Comparison of ENCODE assay signal across 12 cellular contexts in genomic region chr14:74875941-74876913, GRCh38. TPM values are rescaled to one million over a fixed set of nuclear protein-coding genes. Genes with fewer than 3 reads are reported as not detected.
DNase-seq lines count a peak whose midpoint lies in the region; ATAC-seq and TF ChIP-seq lines count a peak whose summit lies in the region.
"Had no signal": no experiment of that assay in that cellular context is flagged by ENCODE, and none has a peak within 500 bp of the region (broad histone marks: within the 10 kb centered on the region; RNA-seq: fewer than 3 reads in every experiment).

PROX2 (minus strand) TSS chr14:74876145; CDS start chr14:74863834, 12,311 bp downstream.

- no peak within 1 kb of the TSS for H3K4me3 ChIP-seq in smooth muscle cell

- no peak within 1 kb of the TSS for H3K27ac ChIP-seq in smooth muscle cell (ENCODE audit: low read depth)
- H3K27ac ChIP-seq: foreskin keratinocyte, KMS-11 had no signal

- H4K20me1 ChIP-seq in smooth muscle cell (ENCODE audit: low read depth), result no peaks in the 10 kb centered on the region

- no peak within 1 kb of the TSS for H2AFZ ChIP-seq in smooth muscle cell (ENCODE audit: low read depth)

- H3K36me3 Mint-ChIP-seq in activated CD4-positive, alpha-beta T cell treated with anti-CD3 and anti-CD28 coated beads, Interleukin-2, amount 10 ng/mL, durations not matched to agents 7 days and 5 days (ENCODE audit: low read depth), result no peaks in the 10 kb centered on the region
- H3K36me3 Mint-ChIP-seq in effector memory CD8-positive, alpha-beta T cell (ENCODE audit: insufficient read depth), result peaks cover under 1% of the 10 kb centered on the region

- WGBS in smooth muscle cell (ENCODE audit: low lambda C conversion rate), result 70% methylated on average over 13 of the region's 13 CpGs

- DNase-seq in activated T-cell treated with anti-CD3 and anti-CD28 coated beads for 1 hour (ENCODE audit: low read depth) (peak; percentile 10), activated T-cell treated with anti-CD3 and anti-CD28 coated beads for 4 hours (no peak), OCI-M2 (lab: John Stamatoyannopoulos, UW; ENCODE audit: unreplicated experiment) (no peak), smooth muscle cell (lab: John Stamatoyannopoulos, UW; ENCODE audit: unreplicated experiment) (no peak)
- peak; percentile 19 for DNase-seq in activated CD4-positive, alpha-beta T cell treated with anti-CD3 and anti-CD28 coated beads, Interleukin-2, amount 10 ng/mL, durations not matched to agents 7 days and 5 days
- no peak for DNase-seq in effector memory CD8-positive, alpha-beta T cell
- DNase-seq in stimulated activated naive CD4-positive, alpha-beta T cell treated with Interleukin-2 at 50 U/mL for 16 hours (lab: John Stamatoyannopoulos, UW), result peak; percentile 3
- DNase-seq: foreskin keratinocyte had no signal

- no peaks in the 10 kb centered on the region for H3K36me3 ChIP-seq in smooth muscle cell (ENCODE audit: low read depth)

- H3K4me1 ChIP-seq in smooth muscle cell (ENCODE audit: low read depth), result peaks cover 8% of the 10 kb centered on the region
- H3K4me1 ChIP-seq: foreskin keratinocyte had no signal

- peaks cover 32% of the 10 kb centered on the region for H3K4me1 Mint-ChIP-seq in activated CD4-positive, alpha-beta T cell treated with anti-CD3 and anti-CD28 coated beads, Interleukin-2, amount 10 ng/mL, durations not matched to agents 7 days and 5 days
- H3K4me1 Mint-ChIP-seq in effector memory CD8-positive, alpha-beta T cell (ENCODE audit: low read depth in 2 of 2), result peaks cover 20% of the 10 kb centered on the region in 2 donors

- peak; percentile 81 for ATAC-seq in effector memory CD8-positive, alpha-beta T cell (replicated peaks)
- no peak for ATAC-seq in GM18907 (IDR thresholded peaks at IDR 0.05; ENCODE audit: unreplicated experiment)
- ATAC-seq: foreskin keratinocyte had no signal

- H3F3A ChIP-seq in smooth muscle cell (ENCODE audit: low read depth), result peaks cover 15% of the 10 kb centered on the region

- no peaks in the 10 kb centered on the region for H3K27me3 Mint-ChIP-seq in activated CD4-positive, alpha-beta T cell treated with anti-CD3 and anti-CD28 coated beads, Interleukin-2, amount 10 ng/mL, durations not matched to agents 7 days and 5 days
- no peaks in the 10 kb centered on the region for H3K27me3 Mint-ChIP-seq in effector memory CD8-positive, alpha-beta T cell

- no peak for TF ChIP-seq CTCF in smooth muscle cell (IDR thresholded peaks at IDR 0.05; ENCODE audit: borderline replicate concordance, insufficient read depth, poor library complexity, severe bottlenecking)

- H3K9me3 Mint-ChIP-seq in activated CD4-positive, alpha-beta T cell treated with anti-CD3 and anti-CD28 coated beads, Interleukin-2, amount 10 ng/mL, durations not matched to agents 7 days and 5 days, result no peaks in the 10 kb centered on the region
- H3K9me3 Mint-ChIP-seq in effector memory CD8-positive, alpha-beta T cell, result no peaks in the 10 kb centered on the region

- H3K27ac Mint-ChIP-seq in activated CD4-positive, alpha-beta T cell treated with anti-CD3 and anti-CD28 coated beads, Interleukin-2, amount 10 ng/mL, durations not matched to agents 7 days and 5 days, result peak within 1 kb of the TSS; percentile 68
- H3K27ac Mint-ChIP-seq in effector memory CD8-positive, alpha-beta T cell, result peak within 1 kb of the TSS; percentile 74 to 83

- CTCF ChIA-PET in activated CD4-positive, alpha-beta T cell treated with anti-CD3 and anti-CD28 coated beads, Interleukin-2, amount 10 ng/mL, durations not matched to agents 7 days and 5 days (lab: Charles Lee), result interaction anchor here (0.5 to 7.7 kb wide), 5 partner anchors 15 to 343 kb away, joined by 3 to 66 read pairs (median 3); no protein-coding TSS in a partner anchor

- POLR2A ChIA-PET in activated CD4-positive, alpha-beta T cell treated with anti-CD3 and anti-CD28 coated beads, Interleukin-2, amount 10 ng/mL, durations not matched to agents 7 days and 5 days (lab: Charles Lee), result no interaction called here

- no peak within 1 kb of the TSS for H3K4me3 Mint-ChIP-seq in activated CD4-positive, alpha-beta T cell treated with anti-CD3 and anti-CD28 coated beads, Interleukin-2, amount 10 ng/mL, durations not matched to agents 7 days and 5 days
- H3K4me3 Mint-ChIP-seq in effector memory CD8-positive, alpha-beta T cell, result peak within 1 kb of the TSS; percentile 48 to 67

- H3K27me3 ChIP-seq in smooth muscle cell (ENCODE audit: low read depth), result no peaks in the 10 kb centered on the region
- H3K27me3 ChIP-seq: foreskin keratinocyte had no signal

- no peaks in the 10 kb centered on the region for H3K9me3 ChIP-seq in smooth muscle cell (replicated peaks; ENCODE audit: low read depth)

- H3K79me2 ChIP-seq in smooth muscle cell (ENCODE audit: low read depth), result no peaks in the 10 kb centered on the region

- no peak within 1 kb of the TSS for H3K4me2 ChIP-seq in smooth muscle cell
- H3K4me2 ChIP-seq: KMS-11 had no signal

- H3K9ac ChIP-seq in smooth muscle cell (ENCODE audit: low read depth), result no peak within 1 kb of the TSS
- H3K9ac ChIP-seq: KMS-11 had no signal

RNA-seq across cellular contexts. Expression of gene PROX2, which starts in this region (rescaled TPM):
- total RNA-seq in activated CD4-positive, alpha-beta T cell treated with anti-CD3 and anti-CD28 coated beads, Interleukin-2, amount 10 ng/mL, durations not matched to agents 7 days and 5 days, result not detected
- not detected in 2 replicates for total RNA-seq in smooth muscle cell
- polyA plus RNA-seq in smooth muscle cell, result 0.08 and 0.52 TPM in 2 replicates
- total RNA-seq: foreskin keratinocyte had no signal
- polyA plus RNA-seq: AG04450, foreskin keratinocyte, neural cell had no signal

Comparison
In these comparisons a context has a peak if more than half of its experiments do, and no peak if none do; other contexts are left out.
1. DNase-seq: peak in activated T-cell treated with anti-CD3 and anti-CD28 coated beads for 1 hour (single experiment) and stimulated activated naive CD4-positive, alpha-beta T cell treated with Interleukin-2 at 50 U/mL for 16 hours (single experiment); none in activated T-cell treated with anti-CD3 and anti-CD28 coated beads for 4 hours (single experiment), effector memory CD8-positive, alpha-beta T cell (0 of 3), OCI-M2 (single experiment) and smooth muscle cell (single experiment).
2. Peak in DNase-seq in activated CD4-positive, alpha-beta T cell treated with anti-CD3 and anti-CD28 coated beads, Interleukin-2, amount 10 ng/mL, durations not matched to agents 7 days and 5 days; RNA of the gene not detected or under 1 TPM.